Comparison of ENCODE assay signal across 12 cellular contexts in genomic region chr12:10068634-10069033, GRCh38. TPM values are rescaled to one million over a fixed set of nuclear protein-coding genes. Genes with fewer than 3 reads are reported as not detected.
DNase-seq lines count a peak whose midpoint lies in the region; ATAC-seq and TF ChIP-seq lines count a peak whose summit lies in the region.
"Had no signal": no experiment of that assay in that cellular context is flagged by ENCODE, and none has a peak within 500 bp of the region (broad histone marks: within the 10 kb centered on the region; RNA-seq: fewer than 3 reads in every experiment).

No MANE protein-coding gene starts in this region.

- H3K79me1 ChIP-seq in H9 (ENCODE audit: insufficient read depth, low read depth, low read length, poor library complexity, severe bottlenecking), result no peaks in the 10 kb centered on the region

- H2BK12ac ChIP-seq in H9 (ENCODE audit: insufficient read length, low read depth, low read length), result no peak overlapping the region

- no peak overlapping the region for H3K4me2 ChIP-seq in mammary epithelial cell (ENCODE audit: insufficient read depth, low read depth, low read length)
- no peak overlapping the region for H3K4me2 ChIP-seq in H9 (ENCODE audit: insufficient read depth, insufficient read length, low read length)

- no peak overlapping the region for H3K4me3 ChIP-seq in breast epithelium
- H3K4me3 ChIP-seq in mammary epithelial cell (replicated peaks in 1 of 3; ENCODE audit: insufficient read depth in 1 of 3, low read depth in 2 of 3, low read length in 3 of 3), result no peak overlapping the region
- H3K4me3 ChIP-seq in muscle layer of duodenum (ENCODE audit: low read depth in 1 of 2, low read length in 2 of 2), result no peak overlapping the region
- H3K4me3 ChIP-seq in aorta (ENCODE audit: low read length in 2 of 2), result no peak overlapping the region

- no peak overlapping the region for H3K27ac Mint-ChIP-seq in H9
- H3K27ac Mint-ChIP-seq: T-helper 2 cell treated with Interferon-gamma antibody and Interleukin-4, amounts not matched to agents 5 μg/mL and 100 μg/mL, for 36 hours had no signal

- no TSS peak for BruUV-seq in mammary epithelial cell (replicated peaks; lab: Mats Ljungman, UMichigan)

- H2AFZ ChIP-seq in mammary epithelial cell (ENCODE audit: low read depth, low read length) (no peak overlapping the region), H9 (ENCODE audit: low read length) (no peak overlapping the region)

- H3K4ac ChIP-seq in H9 (ENCODE audit: low read depth, low read length), result no peak overlapping the region

- H4K20me1 ChIP-seq in mammary epithelial cell (ENCODE audit: insufficient read depth, low read length) (no peaks in the 10 kb centered on the region), H9 (ENCODE audit: control insufficient read depth, insufficient read depth, insufficient read length) (no peaks in the 10 kb centered on the region)

- no peak for TF ChIP-seq POLR2A in breast epithelium (IDR thresholded peaks at IDR 0.05)

- no peak overlapping the region for H2BK120ac ChIP-seq in H9 (ENCODE audit: low read depth, low read length, poor library complexity, severe bottlenecking)

- no peaks in the 10 kb centered on the region for H3K4me1 ChIP-seq in breast epithelium
- H3K4me1 ChIP-seq in mammary epithelial cell (ENCODE audit: insufficient read depth, low read length), result peaks cover 6% of the 10 kb centered on the region
- no peaks in the 10 kb centered on the region for H3K4me1 ChIP-seq in muscle layer of duodenum (ENCODE audit: control insufficient read depth in 1 of 2, insufficient read depth in 2 of 2, low read length in 2 of 2)
- no peaks in the 10 kb centered on the region for H3K4me1 ChIP-seq in aorta (ENCODE audit: control insufficient read depth in 1 of 2, insufficient read depth in 2 of 2, low read length in 2 of 2)
- H3K4me1 ChIP-seq in H9 (ENCODE audit: insufficient read depth, low read length), result no peaks in the 10 kb centered on the region

- no peak overlapping the region for H3K56ac ChIP-seq in H9 (ENCODE audit: insufficient read length, low read depth, low read length)

- no peaks in the 10 kb centered on the region for H3K23me2 ChIP-seq in H9 (ENCODE audit: insufficient read length, low read depth, low read length, poor library complexity, severe bottlenecking)

- CTCF ChIA-PET in mammary epithelial cell (lab: Charles Lee; ENCODE audit: low non-redundant PET), result no interaction called here

- no peak overlapping the region for H3K4me3 Mint-ChIP-seq in H9
- H3K4me3 Mint-ChIP-seq: T-helper 2 cell treated with Interferon-gamma antibody and Interleukin-4, amounts not matched to agents 5 μg/mL and 100 μg/mL, for 36 hours had no signal

- H3K36me3 Mint-ChIP-seq in H9 (ENCODE audit: insufficient read depth in 1 of 3, low read depth in 3 of 3), result no peaks in the 10 kb centered on the region

- no peaks in the 10 kb centered on the region for H3K27me3 Mint-ChIP-seq in H9 (ENCODE audit: low read depth)

- no peaks in the 10 kb centered on the region for H3K9me3 Mint-ChIP-seq in H9
- H3K9me3 Mint-ChIP-seq: T-helper 2 cell treated with Interferon-gamma antibody and Interleukin-4, amounts not matched to agents 5 μg/mL and 100 μg/mL, for 36 hours had no signal

- H3T11ph ChIP-seq in H9 (ENCODE audit: low read length), result no peak overlapping the region

- no peaks in the 10 kb centered on the region for H3K79me2 ChIP-seq in mammary epithelial cell (ENCODE audit: insufficient read depth, low read length)
- peaks cover 2% of the 10 kb centered on the region; the same call in 1 of the 2 replicates for H3K79me2 ChIP-seq in H9 (ENCODE audit: insufficient read depth, low read length)

- 87% methylated on average over 1 of the region's 1 CpG for WGBS in mammary epithelial cell (ENCODE audit: low coverage, missing lambda C conversion rate)
- 77 to 93% methylated on average over 1 of the region's 1 CpG for WGBS in aorta, 2 donors
- no CpG with 5 or more reads among the region's 1 CpG for WGBS in H9 (ENCODE audit: extremely low coverage, insufficient read length, low lambda C conversion rate)

- in situ Hi-C loops in mammary epithelial cell (cut with MboI; ENCODE audit: low sequenced_read_pairs in 2 of 2), result no loop called here

- dilution Hi-C loops in mammary epithelial cell (cut with HindIII; ENCODE audit: low sequenced_read_pairs), result no loop called here

- H3K36me3 ChIP-seq in breast epithelium, result no peaks in the 10 kb centered on the region
- no peaks in the 10 kb centered on the region for H3K36me3 ChIP-seq in mammary epithelial cell (ENCODE audit: insufficient read depth, low read length)
- no peaks in the 10 kb centered on the region for H3K36me3 ChIP-seq in muscle layer of duodenum (ENCODE audit: control insufficient read depth in 1 of 2, insufficient read depth in 2 of 2, low read length in 2 of 2)
- no peaks in the 10 kb centered on the region for H3K36me3 ChIP-seq in aorta (ENCODE audit: control insufficient read depth in 1 of 2, insufficient read depth in 2 of 2, low read length in 1 of 2)

- TF ChIP-seq CTCF in breast epithelium (IDR thresholded peaks at IDR 0.05), result no peak
- TF ChIP-seq CTCF in mammary epithelial cell (conservative IDR thresholded peaks at IDR 0.05 in 1 of 2, IDR thresholded peaks at IDR 0.05 in 1 of 2; ENCODE audit: extremely low read depth in 1 of 2, insufficient read depth in 1 of 2, low read depth in 1 of 2, low read length in 2 of 2), result no peak
- no peak for TF ChIP-seq CTCF in H9 (conservative IDR thresholded peaks at IDR 0.05)

- H3K9ac ChIP-seq in mammary epithelial cell (ENCODE audit: insufficient read depth, low read length) (no peak overlapping the region), H9 (ENCODE audit: extremely low read depth, insufficient read length, low read length) (no peak overlapping the region)

- no peaks in the 10 kb centered on the region for H3K9me3 ChIP-seq in breast epithelium
- H3K9me3 ChIP-seq in mammary epithelial cell (replicated peaks; ENCODE audit: insufficient read depth, low read length), result no peaks in the 10 kb centered on the region
- no peaks in the 10 kb centered on the region for H3K9me3 ChIP-seq in muscle layer of duodenum (ENCODE audit: control insufficient read depth in 1 of 2, low read length in 2 of 2)
- H3K9me3 ChIP-seq in aorta (ENCODE audit: control insufficient read depth, low read length), result no peaks in the 10 kb centered on the region
- H3K9me3 ChIP-seq in H9 (ENCODE audit: control insufficient read depth, low read depth, low read length), result no peaks in the 10 kb centered on the region

- no peak overlapping the region for H3K14ac ChIP-seq in H9 (ENCODE audit: insufficient read depth, low read length)

- H2BK5ac ChIP-seq in H9 (ENCODE audit: insufficient read length, low read length), result no peak overlapping the region

- no peak overlapping the region for H3K18ac ChIP-seq in H9 (ENCODE audit: insufficient read length, low read depth, low read length)

- H4K5ac ChIP-seq in H9 (ENCODE audit: insufficient read length, low read depth, low read length), result no peak overlapping the region

- H3K27me3 ChIP-seq in breast epithelium (no peaks in the 10 kb centered on the region), mammary epithelial cell (ENCODE audit: insufficient read depth, low read length) (no peaks in the 10 kb centered on the region), muscle layer of duodenum (ENCODE audit: low read depth, low read length) (no peaks in the 10 kb centered on the region), aorta (ENCODE audit: control insufficient read depth in 1 of 2, insufficient read depth in 2 of 2, low read length in 1 of 2) (no peaks in the 10 kb centered on the region), H9 (ENCODE audit: insufficient read depth, low read length) (no peaks in the 10 kb centered on the region; the same call in 1 of the 2 replicates)

- H4K91ac ChIP-seq in H9 (ENCODE audit: insufficient read length, low read depth, low read length), result no peak overlapping the region

- peak; percentile 11 for ATAC-seq in esophagus mucosa
- ATAC-seq in aorta (ENCODE audit: low FRiP score), result peak; percentile 68

- H2BK15ac ChIP-seq in H9 (ENCODE audit: low read depth, low read length), result no peak overlapping the region

- no peak overlapping the region for H2BK20ac ChIP-seq in H9 (ENCODE audit: low read depth, low read length, poor library complexity, severe bottlenecking)

- H4K8ac ChIP-seq in H9 (replicated peaks; ENCODE audit: insufficient read length, low read depth, low read length), result no peak overlapping the region

- no peak overlapping the region for H2AK5ac ChIP-seq in H9 (ENCODE audit: insufficient read length, low read length)

- H3K4me1 Mint-ChIP-seq in H9, result 0 out of 4 replicates have a peak, but pooled peaks cover 3 to 4% of the 10 kb centered on the region in 2 experiments

- intact Hi-C loops in breast epithelium (cut with DNase I; ENCODE audit: low total_unique reads), result no loop called here
- intact Hi-C loops in mammary epithelial cell (cut with micrococcal nuclease), result no loop called here
- intact Hi-C loops in aorta (cut with DNase I), result no loop called here

- H3K27ac ChIP-seq in breast epithelium (peak overlapping the region; percentile 22 to 80), mammary epithelial cell (ENCODE audit: insufficient read depth, low read depth, low read length) (no peak overlapping the region), muscle layer of duodenum (ENCODE audit: low read length) (peak overlapping the region; percentile 77), aorta (ENCODE audit: low read depth in 1 of 2, low read length in 2 of 2) (no peak overlapping the region), H9 (ENCODE audit: insufficient read length, low read depth, low read length) (no peak overlapping the region)

- DNase-seq in breast epithelium (ENCODE audit: low spot score in 2 of 2), result no peak
- DNase-seq in mammary epithelial cell, result no peak
- DNase-seq in aorta, result no peak
- no peak for DNase-seq in H9
- DNase-seq in NCI-H2029 (lab: John Stamatoyannopoulos, UW), result no peak
- DNase-seq in retina, result no peak
- DNase-seq: NCI-H1105, NCI-H774 had no signal

- no peak overlapping the region for H3K23ac ChIP-seq in H9 (ENCODE audit: insufficient read length, low read depth, low read length)

RNA-seq across cellular contexts. Expression of gene CLEC1A, which starts 30.2 kb away (rescaled TPM):
- total RNA-seq in breast epithelium, result 1 to 10 TPM; 1.9 to 6.9 (median 4.3) TPM
- total RNA-seq in mammary epithelial cell, result not detected
- polyA plus RNA-seq in mammary epithelial cell, result not detected
- polyA minus RNA-seq in mammary epithelial cell, result not detected
- 0.68 TPM for total RNA-seq in esophagus mucosa
- 10 to 100 TPM in 1 of 2 donors, 1 to 10 TPM in 1; 7.0 to 12.9 TPM for total RNA-seq in aorta
- polyA plus RNA-seq in aorta, result under 1 TPM in 1 of 2 donors, not detected in 1; 0.51 TPM
- total RNA-seq in H9 (2021), result not detected in 2 replicates
- total RNA-seq: epithelial cell of proximal tubule had no signal

RNA-seq across cellular contexts. Expression of gene CLEC9A, which starts 38.2 kb away (rescaled TPM):
- not detected for total RNA-seq in breast epithelium
- not detected for total RNA-seq in mammary epithelial cell
- not detected for polyA plus RNA-seq in mammary epithelial cell
- polyA minus RNA-seq in mammary epithelial cell, result not detected
- not detected for total RNA-seq in esophagus mucosa
- total RNA-seq in aorta, result under 1 TPM; 0.26 to 0.42 TPM
- not detected for polyA plus RNA-seq in aorta
- not detected in 2 replicates for total RNA-seq in H9 (2021)
- total RNA-seq: epithelial cell of proximal tubule had no signal

RNA-seq across cellular contexts. Expression of gene CLEC12B, which starts 58.2 kb away (rescaled TPM):
- total RNA-seq in breast epithelium (under 1 TPM in 1 of 3 donors, not detected in 2; 0.16 TPM), mammary epithelial cell (not detected), esophagus mucosa (not detected), aorta (under 1 TPM in 1 of 2 donors, not detected in 1; 0.78 TPM), H9 (2021) (not detected in 2 replicates)
- polyA plus RNA-seq in mammary epithelial cell (not detected), aorta (not detected)
- polyA minus RNA-seq in mammary epithelial cell, result not detected
- total RNA-seq: epithelial cell of proximal tubule had no signal

Comparison
In these comparisons a context has a peak if more than half of its experiments do, and no peak if none do; other contexts are left out.
1. H3K27ac ChIP-seq: peak in breast epithelium (2 of 2) and muscle layer of duodenum (single experiment); none in mammary epithelial cell (single experiment), aorta (0 of 2) and H9 (single experiment).